1 cellular context compared by ENCODE assay signal in genomic region chr12:39372929-39373328, GRCh38.
TF ChIP-seq lines count a peak whose summit lies in the region.

No MANE protein-coding gene starts in this region.

TF ChIP-seq in GM12878, 131 proteins besides CTCF, POLR2A, EP300 and RAD21 (continued from another document):
- TF ChIP-seq BCLAF1 (IDR thresholded peaks at IDR 0.05) (no peak), CEBPB (IDR thresholded peaks at IDR 0.05; ENCODE audit: borderline replicate concordance in 1 of 2, low read depth in 2 of 2, low read length in 2 of 2) (no peak), YY1 (IDR thresholded peaks at IDR 0.05; ENCODE audit: low read depth, low read length) (no peak), PAX5 (IDR thresholded peaks at IDR 0.05; ENCODE audit: borderline replicate concordance, low read depth, low read length) (peak; percentile 22; the same call in 1 of the 2 replicates), ATF3 (IDR thresholded peaks at IDR 0.05; ENCODE audit: borderline replicate concordance, extremely low read depth, low read depth, low read length) (no peak), BACH1 (IDR thresholded peaks at IDR 0.05; ENCODE audit: borderline replicate concordance) (no peak), PRDM15 (CRISPR knock-in tag; IDR thresholded peaks at IDR 0.05) (no peak), SUPT20H (IDR thresholded peaks at IDR 0.05; ENCODE audit: borderline replicate concordance, control insufficient read depth, low read depth, low read length) (no peak), CREM (IDR thresholded peaks at IDR 0.05; ENCODE audit: low read depth) (peak; percentile 40; the same call in 1 of the 2 replicates), TCF12 (IDR thresholded peaks at IDR 0.05; ENCODE audit: low read depth, low read length) (no peak), NKRF (conservative IDR thresholded peaks at IDR 0.05) (no peak), NRF1 (conservative IDR thresholded peaks at IDR 0.05; ENCODE audit: low read depth, low read length) (no peak), MXI1 (IDR thresholded peaks at IDR 0.05; ENCODE audit: low read depth, low read length) (no peak)
- TF ChIP-seq, protein P1, sequence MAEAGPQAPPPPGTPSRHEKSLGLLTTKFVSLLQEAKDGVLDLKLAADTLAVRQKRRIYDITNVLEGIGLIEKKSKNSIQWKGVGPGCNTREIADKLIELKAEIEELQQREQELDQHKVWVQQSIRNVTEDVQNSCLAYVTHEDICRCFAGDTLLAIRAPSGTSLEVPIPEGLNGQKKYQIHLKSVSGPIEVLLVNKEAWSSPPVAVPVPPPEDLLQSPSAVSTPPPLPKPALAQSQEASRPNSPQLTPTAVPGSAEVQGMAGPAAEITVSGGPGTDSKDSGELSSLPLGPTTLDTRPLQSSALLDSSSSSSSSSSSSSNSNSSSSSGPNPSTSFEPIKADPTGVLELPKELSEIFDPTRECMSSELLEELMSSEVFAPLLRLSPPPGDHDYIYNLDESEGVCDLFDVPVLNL (IDR thresholded peaks at IDR 0.05; ENCODE audit: low read depth, low read length) = no peak
- TF ChIP-seq, protein P2, sequence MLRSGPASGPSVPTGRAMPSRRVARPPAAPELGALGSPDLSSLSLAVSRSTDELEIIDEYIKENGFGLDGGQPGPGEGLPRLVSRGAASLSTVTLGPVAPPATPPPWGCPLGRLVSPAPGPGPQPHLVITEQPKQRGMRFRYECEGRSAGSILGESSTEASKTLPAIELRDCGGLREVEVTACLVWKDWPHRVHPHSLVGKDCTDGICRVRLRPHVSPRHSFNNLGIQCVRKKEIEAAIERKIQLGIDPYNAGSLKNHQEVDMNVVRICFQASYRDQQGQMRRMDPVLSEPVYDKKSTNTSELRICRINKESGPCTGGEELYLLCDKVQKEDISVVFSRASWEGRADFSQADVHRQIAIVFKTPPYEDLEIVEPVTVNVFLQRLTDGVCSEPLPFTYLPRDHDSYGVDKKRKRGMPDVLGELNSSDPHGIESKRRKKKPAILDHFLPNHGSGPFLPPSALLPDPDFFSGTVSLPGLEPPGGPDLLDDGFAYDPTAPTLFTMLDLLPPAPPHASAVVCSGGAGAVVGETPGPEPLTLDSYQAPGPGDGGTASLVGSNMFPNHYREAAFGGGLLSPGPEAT (IDR thresholded peaks at IDR 0.05; ENCODE audit: low read depth) = 0 out of 2 replicates have a peak, but pooled peaks have one; percentile 23
